ENCODE assay signal across 8 cellular contexts in genomic region chr12:132828706-132829534, GRCh38. TPM values are rescaled to one million over a fixed set of nuclear protein-coding genes. Genes with fewer than 3 reads are reported as not detected.
DNase-seq lines count a peak whose midpoint lies in the region; ATAC-seq, FAIRE-seq and TF ChIP-seq lines count a peak whose summit lies in the region.

GOLGA3 (minus strand) TSS chr12:132828869; CDS start chr12:132822128, 6,741 bp downstream.

- H3K4me2 ChIP-seq in HepG2 (ENCODE audit: low read depth, low read length): peak within 1 kb of the TSS; percentile 78

- 14% methylated on average over 28 of the region's 78 CpGs for WGBS in HepG2 (ENCODE audit: low lambda C conversion rate)

- peak; percentile 90 for ATAC-seq in GM19395 (IDR thresholded peaks at IDR 0.05; ENCODE audit: unreplicated experiment)
- ATAC-seq in HG03558 (IDR thresholded peaks at IDR 0.05; ENCODE audit: extremely low read depth, unreplicated experiment): peak; percentile 68
- ATAC-seq in HepG2: peak; percentile 93

- intact Hi-C loops in HepG2 (cut with micrococcal nuclease; ENCODE audit: unreplicated experiment): no loop called here

- H3K27ac ChIP-seq in C4-2B (peak within 1 kb of the TSS; percentile 89), HepG2 (ENCODE audit: extremely low read length, insufficient read depth, low read length) (peak within 1 kb of the TSS; percentile 99)

- H3K27me3 ChIP-seq in HepG2 (ENCODE audit: control insufficient read depth in 1 of 2, insufficient read depth in 2 of 2, low read length in 2 of 2): no peaks in the 10 kb centered on the region; a peak in 1 of 5 replicates

- peak; percentile 43; the same call in 1 of the 2 replicates for TF ChIP-seq RAD21 in HepG2 (CRISPR knock-in tag; IDR thresholded peaks at IDR 0.05)

- TF ChIP-seq CTCF in C4-2B (conservative IDR thresholded peaks at IDR 0.05): no peak
- TF ChIP-seq CTCF in HepG2 (CRISPR knock-in tag; IDR thresholded peaks at IDR 0.05): no peak

- in situ Hi-C loops in HepG2 (cut with HindIII; ENCODE audit: extremely low pct_ligation_motif_present, low pct_unique_long_range_greater_than_20kb): no loop called here

- peaks cover 2 to 27% of the 10 kb centered on the region in 2 experiments; a peak in 4 of 5 replicates for H3K36me3 ChIP-seq in HepG2 (replicated peaks in 1 of 2; ENCODE audit: control insufficient read depth in 1 of 2, insufficient read depth in 2 of 2, low read length in 2 of 2)

- H3K9ac ChIP-seq in HepG2 (ENCODE audit: insufficient read depth, low read depth, low read length): peak within 1 kb of the TSS; percentile 99

- peak within 1 kb of the TSS; percentile 82 to 100 (median 87) for H3K4me3 ChIP-seq in HepG2 (replicated peaks in 1 of 3; ENCODE audit: insufficient read depth in 1 of 3, low read depth in 2 of 3, low read length in 3 of 3)

- TF ChIP-seq EP300 in HepG2 (IDR thresholded peaks at IDR 0.05; ENCODE audit: low read depth in 2 of 2, low read length in 2 of 2): no peak
- no peak; the same call in 1 of the 2 replicates for TF ChIP-seq EP300 in HepG2 (CRISPR knock-in tag; IDR thresholded peaks at IDR 0.05; ENCODE audit: borderline replicate concordance)

- FAIRE-seq in HepG2 (lab: Jason Lieb, UNC): peak; percentile 23

- BruUV-seq in HepG2 (replicated peaks; lab: Mats Ljungman, UMichigan): no TSS peak

- peaks cover 23% of the 10 kb centered on the region for H3K4me1 ChIP-seq in HepG2 (ENCODE audit: insufficient read depth, low read length)

- DNase-seq in NCI-H748 treated with DMSO at 0.1 percent for 48 hours (lab: John Stamatoyannopoulos, UW) (peak; percentile 53), dermis blood vessel endothelial cell (peak; percentile 96), HepG2 (ENCODE audit: low spot score) (peak; percentile 87)
- peak; percentile 93 to 95 for DNase-seq in activated CD4-positive, alpha-beta T cell treated with anti-CD3 and anti-CD28 coated beads, Interleukin-2, amount 50 U/mL, for 24 hours (ENCODE audit: low read depth in 1 of 2, low spot score in 1 of 2)
- DNase-seq in stimulated activated CD4-positive, alpha-beta T cell treated with anti-CD3 and anti-CD28 coated beads, Interleukin-2, amount 100 ng/mL, for 48 hours: peak; percentile 94

- CTCF ChIA-PET in HepG2 (lab: Yijun Ruan, JAX; ENCODE audit: low intra/inter-chr PET ratio, low total read pairs): no interaction called here

- peak within 1 kb of the TSS; percentile 92 for H2AFZ ChIP-seq in HepG2 (ENCODE audit: low read length)

- no peaks in the 10 kb centered on the region for H3K9me3 ChIP-seq in HepG2 (ENCODE audit: low read length)

- peak; percentile 60 to 73 for TF ChIP-seq POLR2A in HepG2 (IDR thresholded peaks at IDR 0.05; ENCODE audit: insufficient read depth in 1 of 2, low read depth in 2 of 2, low read length in 2 of 2)

- H4K20me1 ChIP-seq in HepG2 (ENCODE audit: insufficient read depth, low read length): peaks cover 17% of the 10 kb centered on the region

- H3K79me2 ChIP-seq in HepG2 (ENCODE audit: insufficient read depth, low read length): peaks cover 45% of the 10 kb centered on the region

- POLR2A ChIA-PET in HepG2 (lab: Yijun Ruan, JAX): interaction anchor here (0.9 to 1.9 kb wide), 4 partner anchors 9 to 251 kb away, joined by 3 to 11 read pairs (median 4); partner anchors contain the start of gene CHFR

TF ChIP-seq in HepG2, 621 proteins besides CTCF, POLR2A, EP300 and RAD21 (continues in another document):
- TF ChIP-seq HOMEZ (CRISPR knock-in tag; IDR thresholded peaks at IDR 0.05; ENCODE audit: low read depth): no peak
- TF ChIP-seq HNF4A (CRISPR knock-in tag; IDR thresholded peaks at IDR 0.05): peak; percentile 37; the same call in 1 of the 2 replicates
- 0 out of 2 replicates have a peak, but pooled peaks have one; percentile 12 for TF ChIP-seq ZNF670 (CRISPR knock-in tag; IDR thresholded peaks at IDR 0.05; ENCODE audit: borderline replicate concordance)
- no peak for TF ChIP-seq ZNF749 (CRISPR knock-in tag; IDR thresholded peaks at IDR 0.05; ENCODE audit: borderline replicate concordance)
- no peak for TF ChIP-seq HHEX (CRISPR knock-in tag; IDR thresholded peaks at IDR 0.05)
- peak; percentile 81; the same call in 1 of the 2 replicates for TF ChIP-seq ZNF776 (CRISPR knock-in tag; IDR thresholded peaks at IDR 0.05)
- peak; percentile 47; the same call in 1 of the 2 replicates for TF ChIP-seq ZNF609 (CRISPR knock-in tag; IDR thresholded peaks at IDR 0.05; ENCODE audit: borderline replicate concordance)
- no peak for TF ChIP-seq HNRNPH1 (optimal IDR thresholded peaks at IDR 0.05; ENCODE audit: low read depth, low read length)
- TF ChIP-seq ZNF326 (CRISPR knock-in tag; IDR thresholded peaks at IDR 0.05; ENCODE audit: borderline replicate concordance): no peak

RNA-seq across cellular contexts. Expression of gene GOLGA3, which starts in this region (rescaled TPM):
- total RNA-seq in dermis blood vessel endothelial cell (101 and 139 TPM in 2 replicates), HepG2 (2016; rRNA removed; fragmentation: Illumina TruSeq; extraction: Trizol) (36.0 and 43.0 TPM in 2 replicates)
- total RNA-seq in HepG2 (2016; cell fraction: cytosol; rRNA removed; fragmentation: Illumina TruSeq; extraction: Trizol; ENCODE audit: low read depth): 15.6 and 17.8 TPM in 2 replicates
- total RNA-seq in HepG2 (2016; cell fraction: insoluble cytoplasmic fraction; rRNA removed; fragmentation: Illumina TruSeq; extraction: Trizol): 31.7 and 41.8 TPM in 2 replicates
- 26.6 and 27.1 TPM in 2 replicates for total RNA-seq in HepG2 (2016; cell fraction: membrane; rRNA removed; fragmentation: Illumina TruSeq; extraction: Trizol)
- total RNA-seq in HepG2 (2016; cell fraction: nucleus; rRNA removed; fragmentation: Illumina TruSeq; extraction: Trizol): 40.4 and 48.3 TPM in 2 replicates
- 22.0 and 22.7 TPM in 2 replicates for polyA plus RNA-seq in HepG2 (2011; rRNA removed)
- 17.7 and 27.7 TPM in 2 replicates for polyA plus RNA-seq in HepG2 (2011; cell fraction: cytosol; rRNA removed)
- 63.9 and 77.3 TPM in 2 replicates for polyA plus RNA-seq in HepG2 (2011; cell fraction: nucleus; rRNA removed)
- 10.9 and 13.5 TPM in 2 replicates for polyA plus RNA-seq in HepG2 (2012)
- 9.3 and 9.4 TPM in 2 replicates for polyA plus RNA-seq in HepG2 (2016; cell fraction: cytosol; fragmentation: Illumina TruSeq; extraction: Trizol; ENCODE audit: low read depth)
- polyA plus RNA-seq in HepG2 (2016; cell fraction: insoluble cytoplasmic fraction; fragmentation: Illumina TruSeq; extraction: Trizol; ENCODE audit: low read depth): 14.3 and 16.9 TPM in 2 replicates
- polyA plus RNA-seq in HepG2 (2016; cell fraction: membrane; fragmentation: Illumina TruSeq; extraction: Trizol; ENCODE audit: low read depth): 9.7 and 12.3 TPM in 2 replicates
- 48.3 and 55.7 TPM in 2 replicates for polyA plus RNA-seq in HepG2 (2016; cell fraction: nucleus; fragmentation: Illumina TruSeq; extraction: Trizol; ENCODE audit: insufficient read depth, low read depth)
- 38.7 and 87.6 TPM in 2 replicates for polyA minus RNA-seq in HepG2 (2011; rRNA and poly(A)+ RNA removed; ENCODE audit: low replicate concordance)
- 27.6 and 33.4 TPM in 2 replicates for polyA minus RNA-seq in HepG2 (2011; cell fraction: cytosol; rRNA and poly(A)+ RNA removed)
- polyA minus RNA-seq in HepG2 (2011; cell fraction: nucleus; rRNA and poly(A)+ RNA removed): 40.3 and 67.0 TPM in 2 replicates

Comparison
In these comparisons a context has a peak if more than half of its experiments do, and no peak if none do; other contexts are left out.
1. Peak in every context shown above with its lines: DNase-seq, ATAC-seq, H3K4me3 ChIP-seq and H3K27ac ChIP-seq.